ENCODE assay signal across 23 cellular contexts in the genomic region with DNA sequence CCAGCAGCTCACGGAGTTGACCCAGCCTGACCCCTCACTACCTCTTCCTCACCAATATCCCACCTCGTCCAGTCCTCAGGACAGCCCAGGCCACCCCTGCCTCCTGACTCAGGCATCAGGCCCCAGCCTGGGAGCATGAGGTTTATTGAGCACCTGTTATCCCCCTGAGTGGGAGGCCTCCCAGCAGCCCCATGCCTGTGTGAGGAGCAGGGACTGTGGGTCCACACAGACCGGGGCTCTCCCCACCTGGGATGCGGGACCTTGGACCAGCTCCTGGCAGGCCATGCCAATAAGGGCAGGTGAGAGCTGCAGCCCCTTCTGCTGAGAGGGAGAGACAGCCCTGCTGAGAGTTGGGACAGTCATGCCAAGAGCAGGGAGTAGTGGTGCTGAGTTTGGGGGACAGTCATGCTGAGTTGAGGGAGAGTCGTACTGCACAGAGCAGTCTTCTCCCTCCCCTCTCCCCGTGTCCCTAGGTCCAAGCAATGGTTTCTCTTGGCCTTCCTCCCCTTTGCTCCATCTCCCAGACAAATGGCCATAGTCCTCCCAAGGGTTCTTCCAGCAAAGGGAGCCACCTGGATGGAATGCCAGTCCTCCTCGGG. TPM values are rescaled to one million over a fixed set of nuclear protein-coding genes. Genes with fewer than 3 reads are reported as not detected.
DNase-seq lines count a peak whose midpoint lies in the region; ATAC-seq, FAIRE-seq and TF ChIP-seq lines count a peak whose summit lies in the region.
"Had no signal": no experiment of that assay in that cellular context is flagged by ENCODE, and none has a peak within 500 bp of the region (broad histone marks: within the 10 kb centered on the region; RNA-seq: fewer than 3 reads in every experiment).

No MANE protein-coding gene starts in this region.

- H3K4me1 Mint-ChIP-seq in T-helper 17 cell (no peaks in the 10 kb centered on the region), osteocyte (ENCODE audit: unreplicated experiment) (no peaks in the 10 kb centered on the region)

- peak; percentile 11 for FAIRE-seq in GM19239 (lab: Jason Lieb, UNC)
- FAIRE-seq: bronchial epithelial cell had no signal

- DNase-seq in GM19239 (ENCODE audit: insufficient read length, low spot score) (no peak), T-helper 17 cell (no peak), MM.1S (no peak), osteocyte (ENCODE audit: extremely low spot score, unreplicated experiment) (no peak)
- DNase-seq: ACHN; activated CD4-positive, CD25-positive, alpha-beta regulatory T cell; activated CD8-positive, alpha-beta T cell treated with anti-CD3 and anti-CD28 coated beads, Interleukin-2, amount 10 ng/mL, durations not matched to agents 7 days and 5 days; activated gamma-delta T cell; kidney glomerular epithelial cell; mammary epithelial cell; NCI-H524; occipital lobe; T1000 had no signal

- H3K79me2 ChIP-seq in MM.1S (ENCODE audit: low read length), result no peaks in the 10 kb centered on the region

- H3K27ac ChIP-seq in BLaER1 (peak overlapping the region; percentile 27; the same call in 1 of the 2 replicates), neutrophil (peak overlapping the region; percentile 95), MM.1S (ENCODE audit: low read length) (no peak overlapping the region)
- H3K27ac ChIP-seq: C4-2B, RWPE1 had no signal

- no peak overlapping the region for H3K4me3 ChIP-seq in BLaER1
- H3K4me3 ChIP-seq in neutrophil (ENCODE audit: low read depth in 1 of 2, low read length in 1 of 2), result peak overlapping the region; percentile 53 to 63
- H3K4me3 ChIP-seq in MM.1S (ENCODE audit: low read length), result no peak overlapping the region
- H3K4me3 ChIP-seq: coronary artery had no signal

- no peaks in the 10 kb centered on the region for H3K9me3 Mint-ChIP-seq in osteocyte (ENCODE audit: unreplicated experiment)

- peaks cover 2% of the 10 kb centered on the region for H3K36me3 Mint-ChIP-seq in T-helper 17 cell (ENCODE audit: low read depth)
- H3K36me3 Mint-ChIP-seq in osteocyte (ENCODE audit: unreplicated experiment), result no peaks in the 10 kb centered on the region

- no peaks in the 10 kb centered on the region for H3K9me2 ChIP-seq in MM.1S (replicated peaks; ENCODE audit: insufficient read depth, low read length)

- H3K27ac Mint-ChIP-seq in T-helper 17 cell (no peak overlapping the region), osteocyte (ENCODE audit: unreplicated experiment) (no peak overlapping the region)
- H3K27ac Mint-ChIP-seq: activated CD8-positive, alpha-beta T cell treated with anti-CD3 and anti-CD28 coated beads, Interleukin-2, amount 10 ng/mL, durations not matched to agents 7 days and 5 days had no signal

- H3K27me3 Mint-ChIP-seq in T-helper 17 cell (peaks cover 34% of the 10 kb centered on the region), osteocyte (ENCODE audit: unreplicated experiment) (peaks cover 27% of the 10 kb centered on the region)

- H3K27me3 ChIP-seq in BLaER1 (no peaks in the 10 kb centered on the region), neutrophil (no peaks in the 10 kb centered on the region), MM.1S (replicated peaks; ENCODE audit: insufficient read depth, low read length) (peaks cover 78% of the 10 kb centered on the region)

- no peak overlapping the region for H3K9ac ChIP-seq in BLaER1
- H3K9ac ChIP-seq in MM.1S (ENCODE audit: low read length), result no peak overlapping the region

- no peaks in the 10 kb centered on the region for H3K36me3 ChIP-seq in BLaER1
- no peaks in the 10 kb centered on the region for H3K36me3 ChIP-seq in neutrophil
- no peaks in the 10 kb centered on the region for H3K36me3 ChIP-seq in MM.1S (replicated peaks; ENCODE audit: insufficient read depth, low read length)

- no peaks in the 10 kb centered on the region for H3F3A ChIP-seq in MM.1S (ENCODE audit: insufficient read depth, low read length)

- no peak overlapping the region for H2AFZ ChIP-seq in MM.1S (ENCODE audit: low read length)

- TF ChIP-seq CTCF in neutrophil (IDR thresholded peaks at IDR 0.05), result no peak
- no peak for TF ChIP-seq CTCF in MM.1S (IDR thresholded peaks at IDR 0.05; ENCODE audit: low read length)
- TF ChIP-seq CTCF in osteocyte (IDR thresholded peaks at IDR 0.05), result no peak

- H3K4me3 Mint-ChIP-seq in T-helper 17 cell (peak overlapping the region; percentile 49), osteocyte (ENCODE audit: unreplicated experiment) (no peak overlapping the region)
- H3K4me3 Mint-ChIP-seq: activated CD8-positive, alpha-beta T cell treated with anti-CD3 and anti-CD28 coated beads, Interleukin-2, amount 10 ng/mL, durations not matched to agents 7 days and 5 days had no signal

- H3K4me2 ChIP-seq in BLaER1 (peak overlapping the region; percentile 73), MM.1S (ENCODE audit: low read depth, low read length) (no peak overlapping the region)

- H4K20me1 ChIP-seq in BLaER1, result no peaks in the 10 kb centered on the region
- no peaks in the 10 kb centered on the region for H4K20me1 ChIP-seq in MM.1S (ENCODE audit: insufficient read depth, low read length)

- H3K4me1 ChIP-seq in BLaER1 (peaks cover 20% of the 10 kb centered on the region), neutrophil (ENCODE audit: control insufficient read depth in 1 of 2, insufficient read depth in 1 of 2, low read depth in 1 of 2, low read length in 1 of 2) (peaks cover 97 to 98% of the 10 kb centered on the region in 2 experiments), MM.1S (ENCODE audit: low read length) (no peaks in the 10 kb centered on the region)

- H3K9me3 ChIP-seq in BLaER1, result no peaks in the 10 kb centered on the region
- H3K9me3 ChIP-seq in T-helper 17 cell (ENCODE audit: control insufficient read depth, low read length, poor library complexity, severe bottlenecking), result no peaks in the 10 kb centered on the region
- H3K9me3 ChIP-seq in neutrophil, result no peaks in the 10 kb centered on the region
- no peaks in the 10 kb centered on the region for H3K9me3 ChIP-seq in MM.1S (replicated peaks; ENCODE audit: insufficient read depth, low read length)

- no peak for ATAC-seq in T-helper 17 cell
- ATAC-seq in GM19397 (IDR thresholded peaks at IDR 0.05; ENCODE audit: unreplicated experiment), result no peak
- ATAC-seq in GM19463 (IDR thresholded peaks at IDR 0.05; ENCODE audit: unreplicated experiment), result no peak
- ATAC-seq: activated CD8-positive, alpha-beta T cell treated with anti-CD3 and anti-CD28 coated beads, Interleukin-2, amount 10 ng/mL, durations not matched to agents 7 days and 5 days; HCT116 had no signal

RNA-seq across cellular contexts. Expression of a gene that starts 11.9 kb away (rescaled TPM):
- total RNA-seq in T-helper 17 cell, result 10 to 100 TPM; 12.4 to 27.8 TPM
- not detected in 2 replicates for total RNA-seq in osteocyte
- total RNA-seq: activated CD8-positive, alpha-beta T cell treated with anti-CD3 and anti-CD28 coated beads, Interleukin-2, amount 10 ng/mL, durations not matched to agents 7 days and 5 days; bronchial epithelial cell; mammary epithelial cell had no signal

RNA-seq across cellular contexts. Expression of a gene that starts 49.0 kb away (rescaled TPM):
- not detected for total RNA-seq in T-helper 17 cell
- total RNA-seq in osteocyte, result not detected in 2 replicates
- total RNA-seq: activated CD8-positive, alpha-beta T cell treated with anti-CD3 and anti-CD28 coated beads, Interleukin-2, amount 10 ng/mL, durations not matched to agents 7 days and 5 days; bronchial epithelial cell; mammary epithelial cell; occipital lobe; urinary bladder had no signal

Comparison
In these comparisons a context has a peak if more than half of its experiments do, and no peak if none do; other contexts are left out.
1. H3K4me3 ChIP-seq: peak in neutrophil (2 of 2); none in BLaER1 (single experiment) and MM.1S (single experiment).
2. RNA of a gene that starts 11.9 kb away (total RNA-seq): 12.4 to 27.8 TPM in T-helper 17 cell; not detected in osteocyte; every median in the first group is over 10 times any median in the second.